Comparison of ENCODE assay signal across 30 cellular contexts in the genomic region with DNA sequence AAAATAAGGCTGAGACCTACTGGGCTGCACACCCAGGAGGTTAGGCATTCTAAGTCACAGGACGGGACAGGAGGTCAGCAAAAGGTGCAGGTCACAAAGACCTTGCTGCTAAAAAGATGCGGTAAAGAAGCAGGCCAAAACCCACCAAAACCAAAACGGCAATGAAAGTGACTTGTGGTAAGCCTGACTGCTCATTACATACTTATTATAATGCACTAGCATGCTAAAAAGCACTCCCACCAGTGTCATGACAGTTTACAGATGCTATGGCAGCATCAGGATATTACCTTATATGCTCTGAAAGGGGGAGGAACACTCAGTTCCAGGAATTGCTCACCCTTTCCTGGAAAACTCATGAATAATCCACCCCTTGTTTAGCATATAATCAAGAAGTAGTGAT. TPM values are rescaled to one million over a fixed set of nuclear protein-coding genes. Genes with fewer than 3 reads are reported as not detected.
"Had no signal": no experiment of that assay in that cellular context is flagged by ENCODE, and none has a peak within 500 bp of the region (broad histone marks: within the 10 kb centered on the region; RNA-seq: fewer than 3 reads in every experiment).

No MANE protein-coding gene starts in this region.

- ATAC-seq: activated CD8-positive, alpha-beta memory T cell treated with anti-CD3 and anti-CD28 coated beads, Interleukin-2, amount 10 ng/mL, durations not matched to agents 7 days and 5 days; activated CD8-positive, alpha-beta T cell treated with anti-CD3 and anti-CD28 coated beads for 36 hours; activated naive CD8-positive, alpha-beta T cell treated with anti-CD3 and anti-CD28 coated beads, Interleukin-2, amount 50 U/mL, for 24 hours; heart right ventricle; lower lobe of right lung; right lobe of liver; stimulated activated effector memory CD8-positive, alpha-beta T cell treated with anti-CD3 and anti-CD28 coated beads, Interleukin-12 subunit alpha, Interleukin-12 subunit beta, amount 100 ng/mL, for 72 hours had no signal

- H3K4me3 ChIP-seq: heart right ventricle, lower lobe of right lung, right lobe of liver, skin epidermis, stomach, suprapubic skin, transverse colon, uterus had no signal

- H3K4me1 ChIP-seq: heart right ventricle, lower lobe of right lung, stomach, suprapubic skin, transverse colon, uterus had no signal

- DNase-seq: activated CD4-positive, alpha-beta T cell treated with anti-CD3 and anti-CD28 coated beads, Interleukin-2, amount 10 ng/mL, durations not matched to agents 7 days and 5 days; activated CD4-positive, CD25-positive, alpha-beta regulatory T cell treated with anti-CD3 and anti-CD28 coated beads, Interleukin-2, amount 50 U/mL, for 72 hours; activated CD8-positive, alpha-beta memory T cell treated with anti-CD3 and anti-CD28 coated beads, Interleukin-2, amount 10 ng/mL, durations not matched to agents 7 days and 5 days; activated CD8-positive, alpha-beta T cell treated with anti-CD3 and anti-CD28 coated beads for 36 hours; activated effector memory CD4-positive, alpha-beta T cell treated with anti-CD3 and anti-CD28 coated beads, Interleukin-2, amount 50 U/mL, for 16 hours; activated naive CD4-positive, alpha-beta T cell treated with anti-CD3 and anti-CD28 coated beads, Interleukin-2, amount 50 U/mL, for 16 hours; activated naive CD8-positive, alpha-beta T cell treated with anti-CD3 and anti-CD28 coated beads, Interleukin-2, amount 50 U/mL, for 24 hours; activated T-cell treated with anti-CD3 and anti-CD28 coated beads for 4 hours; brain microvascular endothelial cell; central memory CD4-positive, alpha-beta T cell; dermis blood vessel endothelial cell; effector CD8-positive, alpha-beta T cell; erythroblast; heart right ventricle; islet precursor cell; lower lobe of right lung; naive B cell; occipital lobe; posterior cingulate gyrus; right lobe of liver; stimulated activated CD4-positive, alpha-beta T cell treated with anti-CD3 and anti-CD28 coated beads, Interleukin-2, amount 100 ng/mL, for 24 hours; stomach; transverse colon; uterus; WERI-Rb-1 had no signal

- H3K9me3 ChIP-seq: heart right ventricle, lower lobe of right lung, right lobe of liver, stomach, suprapubic skin, transverse colon, uterus had no signal

- H3K36me3 ChIP-seq: brain microvascular endothelial cell, heart right ventricle, lower lobe of right lung, right lobe of liver, stomach, suprapubic skin, transverse colon, uterus, WERI-Rb-1 had no signal

- H3K27me3 ChIP-seq: brain microvascular endothelial cell, heart right ventricle, right lobe of liver, stomach, suprapubic skin, transverse colon, uterus had no signal

- H3K27ac ChIP-seq: brain microvascular endothelial cell, heart right ventricle, lower lobe of right lung, right lobe of liver, skin epidermis, stomach, suprapubic skin, transverse colon, uterus, WERI-Rb-1 had no signal

RNA-seq across cellular contexts. Expression of gene SLC5A12, which starts 45.1 kb away (rescaled TPM):
- total RNA-seq: activated CD4-positive, alpha-beta T cell treated with anti-CD3 and anti-CD28 coated beads, Interleukin-2, amount 10 ng/mL, durations not matched to agents 7 days and 5 days; activated CD8-positive, alpha-beta memory T cell treated with anti-CD3 and anti-CD28 coated beads, Interleukin-2, amount 10 ng/mL, durations not matched to agents 7 days and 5 days; activated CD8-positive, alpha-beta T cell treated with anti-CD3 and anti-CD28 coated beads for 36 hours; dermis blood vessel endothelial cell; lower lobe of right lung; mesenteric fat pad; suprapubic skin had no signal
- polyA plus RNA-seq: heart right ventricle, neural cell, stomach had no signal
